29 cellular contexts compared by ENCODE assay signal in genomic region chr6:38208028-38208427, GRCh38.
"Had no signal": no experiment of that assay in that cellular context is flagged by ENCODE, and none has a peak within 500 bp of the region (broad histone marks: within the 10 kb centered on the region; RNA-seq: fewer than 3 reads in every experiment).

No MANE protein-coding gene starts in this region.

- H3K4me1 ChIP-seq: colonic mucosa had no signal

- H3K27me3 ChIP-seq: adrenal gland, body of pancreas, breast epithelium, cardiac muscle cell, colonic mucosa, esophagus squamous epithelium, gastroesophageal sphincter had no signal

- DNase-seq: activated B cell treated with CpG ODN at 0.5 μM for 24 hours; activated CD4-positive, alpha-beta memory T cell treated with anti-CD3 and anti-CD28 coated beads for 36 hours; activated CD4-positive, alpha-beta T cell treated with anti-CD3 and anti-CD28 coated beads, Interleukin-2, amount 10 ng/mL, durations not matched to agents 24 days and 14 days; activated CD8-positive, alpha-beta T cell treated with anti-CD3 and anti-CD28 coated beads, Interleukin-2, amount 10 ng/mL, durations not matched to agents 7 days and 5 days; activated effector memory CD4-positive, alpha-beta T cell treated with Interleukin-2 at 50 U/mL for 16 hours; activated naive CD4-positive, alpha-beta T cell treated with anti-CD3 and anti-CD28 coated beads for 36 hours; activated naive CD8-positive, alpha-beta T cell treated with anti-CD3 and anti-CD28 coated beads for 36 hours; activated naive CD8-positive, alpha-beta T cell treated with anti-CD3 and anti-CD28 coated beads, Interleukin-2, amount 50 U/mL, for 24 hours; activated T-cell treated with anti-CD3 and anti-CD28 coated beads, Interleukin-2, amount 50 U/mL, for 4 hours; amygdala; aorta; body of pancreas; central memory CD4-positive, alpha-beta T cell; cerebellar nuclear complex; colonic mucosa; effector CD8-positive, alpha-beta T cell; esophagus squamous epithelium; foreskin melanocyte; T-helper 1 cell; T-helper 17 cell; T1000; WERI-Rb-1 had no signal

- H3K9me3 ChIP-seq: adrenal gland, body of pancreas, breast epithelium, colonic mucosa, esophagus squamous epithelium, gastroesophageal sphincter had no signal

- H3K27ac ChIP-seq: adrenal gland, body of pancreas, breast epithelium, cardiac muscle cell, colonic mucosa, epithelial cell of prostate, esophagus squamous epithelium, gastroesophageal sphincter, WERI-Rb-1 had no signal

- H3K4me3 ChIP-seq: adrenal gland, body of pancreas, breast epithelium, cardiac muscle cell, colonic mucosa, esophagus squamous epithelium, gastroesophageal sphincter had no signal

- H3K36me3 ChIP-seq: adrenal gland, breast epithelium, cardiac muscle cell, colonic mucosa, esophagus squamous epithelium, gastroesophageal sphincter, WERI-Rb-1 had no signal

- ATAC-seq: activated CD4-positive, CD25-positive, alpha-beta regulatory T cell treated with anti-CD3 and anti-CD28 coated beads, Interleukin-2, amount 50 U/mL, for 24 hours; activated CD8-positive, alpha-beta T cell treated with anti-CD3 and anti-CD28 coated beads, Interleukin-2, amount 10 ng/mL, durations not matched to agents 7 days and 5 days; activated naive CD8-positive, alpha-beta T cell treated with anti-CD3 and anti-CD28 coated beads, Interleukin-2, amount 50 U/mL, for 24 hours; activated T-cell treated with anti-CD3 and anti-CD28 coated beads, Interleukin-2, amount 50 U/mL, for 4 hours; activated T-helper 17 cell treated with anti-CD3 and anti-CD28 coated beads, Interleukin-2, amount 50 U/mL, for 72 hours; body of pancreas; gastroesophageal sphincter; T-helper 17 cell had no signal
